In the genomic region with DNA sequence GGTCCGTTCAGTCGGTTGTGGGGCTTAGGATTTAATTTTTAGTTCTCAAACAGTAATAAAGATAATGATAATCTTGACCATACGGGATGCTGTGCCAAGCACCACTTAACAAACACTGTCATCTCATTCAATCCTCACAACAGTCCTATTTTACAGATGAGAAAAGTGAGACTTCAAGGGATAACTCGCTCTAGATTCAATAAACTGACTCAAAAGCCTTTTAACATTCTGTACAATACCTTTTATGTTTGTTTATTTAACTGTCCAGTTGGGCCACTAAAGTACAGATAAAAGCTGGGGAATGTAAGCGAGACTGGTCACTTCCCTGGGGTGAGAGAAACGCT, we compare ENCODE assay signal across 8 cellular contexts. TPM values are rescaled to one million over a fixed set of nuclear protein-coding genes. Genes with fewer than 3 reads are reported as not detected.
DNase-seq lines count a peak whose midpoint lies in the region; ATAC-seq lines count a peak whose summit lies in the region.

No MANE protein-coding gene starts in this region.

- no peaks in the 10 kb centered on the region for H3K9me3 ChIP-seq in GM23248 (ENCODE audit: low read depth)
- H3K9me3 ChIP-seq in T-helper 17 cell (ENCODE audit: control insufficient read depth, low read length, poor library complexity, severe bottlenecking), result no peaks in the 10 kb centered on the region
- H3K9me3 ChIP-seq in right cardiac atrium (ENCODE audit: control insufficient read depth, low read length), result no peaks in the 10 kb centered on the region

- in situ Hi-C loops in GM23248 (cut with MboI), result no loop called here

- H3K4me1 ChIP-seq in GM23248 (ENCODE audit: insufficient read depth) (peaks cover 13% of the 10 kb centered on the region), right cardiac atrium (ENCODE audit: control insufficient read depth, insufficient read depth, low read length) (no peaks in the 10 kb centered on the region)

- H3K27ac Mint-ChIP-seq in T-helper 17 cell, result no peak overlapping the region

- H3K27me3 ChIP-seq in GM23248 (replicated peaks; ENCODE audit: insufficient read depth) (no peaks in the 10 kb centered on the region), right cardiac atrium (ENCODE audit: control insufficient read depth, insufficient read depth) (no peaks in the 10 kb centered on the region)

- H3K4me3 Mint-ChIP-seq in T-helper 17 cell, result peak overlapping the region; percentile 87

- peaks cover 16% of the 10 kb centered on the region; the same call in 1 of the 2 replicates for H3K79me2 ChIP-seq in GM23248 (ENCODE audit: insufficient read depth)

- no peaks in the 10 kb centered on the region for H4K20me1 ChIP-seq in GM23248 (ENCODE audit: insufficient read depth)

- H3K9me2 ChIP-seq in GM23248 (ENCODE audit: insufficient read depth), result no peaks in the 10 kb centered on the region

- no peak for DNase-seq in GM23248
- DNase-seq in T-helper 17 cell, result no peak
- no peak for DNase-seq in right cardiac atrium
- no peak for DNase-seq in NCI-H524 (lab: John Stamatoyannopoulos, UW)
- no peak for DNase-seq in GOT3 (lab: John Stamatoyannopoulos, UW)
- DNase-seq in NCI-H2227 (lab: John Stamatoyannopoulos, UW; ENCODE audit: unreplicated experiment), result no peak

- H3K4me1 Mint-ChIP-seq in T-helper 17 cell, result peaks cover 26% of the 10 kb centered on the region

- peak overlapping the region; percentile 98 for H3K4me3 ChIP-seq in GM23248
- H3K4me3 ChIP-seq in right cardiac atrium (ENCODE audit: low read length), result peak overlapping the region; percentile 65
- H3K4me3 ChIP-seq in skin epidermis, result peak overlapping the region; percentile 61 to 86 (median 77)

- no peaks in the 10 kb centered on the region for H3K36me3 Mint-ChIP-seq in T-helper 17 cell (ENCODE audit: low read depth)

- peak overlapping the region; percentile 91 for H3K9ac ChIP-seq in GM23248

- 2 to 4% methylated on average over 6 of the region's 6 CpGs for WGBS in GM23248 (ENCODE audit: low coverage in 1 of 2, low lambda C conversion rate in 2 of 2, missing lambda C conversion rate in 2 of 2), 2 experiments
- WGBS in right cardiac atrium, result 14% methylated on average over 6 of the region's 6 CpGs

- intact Hi-C loops in right cardiac atrium (cut with DNase I), result loop anchor here in 1 of 4 donors (10.0 kb wide), 1 partner anchor 90 kb away; a partner anchor contains a TSS

- H3K27me3 Mint-ChIP-seq in T-helper 17 cell, result peaks cover 37% of the 10 kb centered on the region

- ATAC-seq in T-helper 17 cell, result no peak
- ATAC-seq in right cardiac atrium, result no peak
- no peak for ATAC-seq in HG03432 (IDR thresholded peaks at IDR 0.05; ENCODE audit: unreplicated experiment)

- peaks cover 6% of the 10 kb centered on the region; the same call in 1 of the 2 replicates for H3F3A ChIP-seq in GM23248 (ENCODE audit: insufficient read depth)

- H2AFZ ChIP-seq in GM23248, result peak overlapping the region; percentile 99

- no peaks in the 10 kb centered on the region for H3K36me3 ChIP-seq in GM23248 (ENCODE audit: low read depth)

- peak overlapping the region; percentile 84 for H3K4me2 ChIP-seq in GM23248 (ENCODE audit: unreplicated experiment)

- 0 out of 2 replicates have a peak overlapping the region, but pooled peaks have one; percentile 43 for H3K27ac ChIP-seq in GM23248
- H3K27ac ChIP-seq in right cardiac atrium (ENCODE audit: low read length), result no peak overlapping the region
- H3K27ac ChIP-seq in skin epidermis, result peak overlapping the region in 7 of 21 experiments; percentile 28 to 86 (median 73)

RNA-seq across cellular contexts. Expression of a gene that starts 0.4 kb away (rescaled TPM):
- total RNA-seq in GM23248 (2014; rRNA removed; shearing (Covaris generic)), result 6.9 and 13.5 TPM in 2 replicates
- polyA plus RNA-seq in GM23248 (2016; fragmentation: Nextera tagmentation; extraction: Ambion mirVana), result 2.8 and 3.1 TPM in 2 replicates
- total RNA-seq in T-helper 17 cell, result 1 to 10 TPM in 1 of 2 donors, under 1 TPM in 1; 0.60 to 1.6 TPM
- total RNA-seq in right cardiac atrium, result 1 to 10 TPM; 3.5 to 7.4 (median 4.5) TPM
- polyA plus RNA-seq in right cardiac atrium, result 2.3 TPM

RNA-seq across cellular contexts. Expression of a gene that starts 33.0 kb away (rescaled TPM):
- total RNA-seq in GM23248 (2014; rRNA removed; shearing (Covaris generic)), result 28.3 and 30.6 TPM in 2 replicates
- 19.2 and 20.2 TPM in 2 replicates for polyA plus RNA-seq in GM23248 (2016; fragmentation: Nextera tagmentation; extraction: Ambion mirVana)
- total RNA-seq in T-helper 17 cell, result not detected
- 10 to 100 TPM; 29.9 to 46.3 (median 42.5) TPM for total RNA-seq in right cardiac atrium
- 16.7 TPM for polyA plus RNA-seq in right cardiac atrium

Comparison
In these comparisons a context has a peak if more than half of its experiments do, and no peak if none do; other contexts are left out.
1. RNA of a gene that starts 33.0 kb away (total RNA-seq): 29.9 to 46.3 TPM in right cardiac atrium and 28.3 to 30.6 TPM in GM23248; not detected in T-helper 17 cell; every median in the first group is over 10 times any median in the second.
2. Peak in every context shown above with its lines, with median percentiles within 50 percentile points of each other: H3K4me3 ChIP-seq.